In the genomic region with DNA sequence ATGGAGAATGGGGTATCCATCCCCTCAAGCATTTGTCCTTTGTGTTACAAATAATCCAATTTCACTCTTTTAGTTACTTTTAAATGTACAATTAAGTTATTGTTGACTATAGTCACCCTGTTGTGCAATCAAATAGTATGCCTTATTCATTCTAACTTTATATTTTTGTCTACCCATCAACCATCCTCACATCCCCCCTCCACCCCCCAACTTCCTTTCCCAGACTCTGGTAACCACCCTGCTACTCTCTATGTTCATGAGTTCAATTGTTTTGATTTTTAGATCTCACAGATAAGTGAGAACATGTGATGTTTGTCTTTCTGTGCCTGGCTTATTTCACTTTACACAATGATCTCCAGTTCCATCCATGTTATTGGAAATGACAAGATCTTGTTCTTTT, we compare ENCODE assay signal across 1 cellular context.
TF ChIP-seq lines count a peak whose summit lies in the region.

No MANE protein-coding gene starts in this region.

TF ChIP-seq in GM23338, 12 proteins besides CTCF, POLR2A, EP300 and RAD21:
- TF ChIP-seq, protein P1, sequence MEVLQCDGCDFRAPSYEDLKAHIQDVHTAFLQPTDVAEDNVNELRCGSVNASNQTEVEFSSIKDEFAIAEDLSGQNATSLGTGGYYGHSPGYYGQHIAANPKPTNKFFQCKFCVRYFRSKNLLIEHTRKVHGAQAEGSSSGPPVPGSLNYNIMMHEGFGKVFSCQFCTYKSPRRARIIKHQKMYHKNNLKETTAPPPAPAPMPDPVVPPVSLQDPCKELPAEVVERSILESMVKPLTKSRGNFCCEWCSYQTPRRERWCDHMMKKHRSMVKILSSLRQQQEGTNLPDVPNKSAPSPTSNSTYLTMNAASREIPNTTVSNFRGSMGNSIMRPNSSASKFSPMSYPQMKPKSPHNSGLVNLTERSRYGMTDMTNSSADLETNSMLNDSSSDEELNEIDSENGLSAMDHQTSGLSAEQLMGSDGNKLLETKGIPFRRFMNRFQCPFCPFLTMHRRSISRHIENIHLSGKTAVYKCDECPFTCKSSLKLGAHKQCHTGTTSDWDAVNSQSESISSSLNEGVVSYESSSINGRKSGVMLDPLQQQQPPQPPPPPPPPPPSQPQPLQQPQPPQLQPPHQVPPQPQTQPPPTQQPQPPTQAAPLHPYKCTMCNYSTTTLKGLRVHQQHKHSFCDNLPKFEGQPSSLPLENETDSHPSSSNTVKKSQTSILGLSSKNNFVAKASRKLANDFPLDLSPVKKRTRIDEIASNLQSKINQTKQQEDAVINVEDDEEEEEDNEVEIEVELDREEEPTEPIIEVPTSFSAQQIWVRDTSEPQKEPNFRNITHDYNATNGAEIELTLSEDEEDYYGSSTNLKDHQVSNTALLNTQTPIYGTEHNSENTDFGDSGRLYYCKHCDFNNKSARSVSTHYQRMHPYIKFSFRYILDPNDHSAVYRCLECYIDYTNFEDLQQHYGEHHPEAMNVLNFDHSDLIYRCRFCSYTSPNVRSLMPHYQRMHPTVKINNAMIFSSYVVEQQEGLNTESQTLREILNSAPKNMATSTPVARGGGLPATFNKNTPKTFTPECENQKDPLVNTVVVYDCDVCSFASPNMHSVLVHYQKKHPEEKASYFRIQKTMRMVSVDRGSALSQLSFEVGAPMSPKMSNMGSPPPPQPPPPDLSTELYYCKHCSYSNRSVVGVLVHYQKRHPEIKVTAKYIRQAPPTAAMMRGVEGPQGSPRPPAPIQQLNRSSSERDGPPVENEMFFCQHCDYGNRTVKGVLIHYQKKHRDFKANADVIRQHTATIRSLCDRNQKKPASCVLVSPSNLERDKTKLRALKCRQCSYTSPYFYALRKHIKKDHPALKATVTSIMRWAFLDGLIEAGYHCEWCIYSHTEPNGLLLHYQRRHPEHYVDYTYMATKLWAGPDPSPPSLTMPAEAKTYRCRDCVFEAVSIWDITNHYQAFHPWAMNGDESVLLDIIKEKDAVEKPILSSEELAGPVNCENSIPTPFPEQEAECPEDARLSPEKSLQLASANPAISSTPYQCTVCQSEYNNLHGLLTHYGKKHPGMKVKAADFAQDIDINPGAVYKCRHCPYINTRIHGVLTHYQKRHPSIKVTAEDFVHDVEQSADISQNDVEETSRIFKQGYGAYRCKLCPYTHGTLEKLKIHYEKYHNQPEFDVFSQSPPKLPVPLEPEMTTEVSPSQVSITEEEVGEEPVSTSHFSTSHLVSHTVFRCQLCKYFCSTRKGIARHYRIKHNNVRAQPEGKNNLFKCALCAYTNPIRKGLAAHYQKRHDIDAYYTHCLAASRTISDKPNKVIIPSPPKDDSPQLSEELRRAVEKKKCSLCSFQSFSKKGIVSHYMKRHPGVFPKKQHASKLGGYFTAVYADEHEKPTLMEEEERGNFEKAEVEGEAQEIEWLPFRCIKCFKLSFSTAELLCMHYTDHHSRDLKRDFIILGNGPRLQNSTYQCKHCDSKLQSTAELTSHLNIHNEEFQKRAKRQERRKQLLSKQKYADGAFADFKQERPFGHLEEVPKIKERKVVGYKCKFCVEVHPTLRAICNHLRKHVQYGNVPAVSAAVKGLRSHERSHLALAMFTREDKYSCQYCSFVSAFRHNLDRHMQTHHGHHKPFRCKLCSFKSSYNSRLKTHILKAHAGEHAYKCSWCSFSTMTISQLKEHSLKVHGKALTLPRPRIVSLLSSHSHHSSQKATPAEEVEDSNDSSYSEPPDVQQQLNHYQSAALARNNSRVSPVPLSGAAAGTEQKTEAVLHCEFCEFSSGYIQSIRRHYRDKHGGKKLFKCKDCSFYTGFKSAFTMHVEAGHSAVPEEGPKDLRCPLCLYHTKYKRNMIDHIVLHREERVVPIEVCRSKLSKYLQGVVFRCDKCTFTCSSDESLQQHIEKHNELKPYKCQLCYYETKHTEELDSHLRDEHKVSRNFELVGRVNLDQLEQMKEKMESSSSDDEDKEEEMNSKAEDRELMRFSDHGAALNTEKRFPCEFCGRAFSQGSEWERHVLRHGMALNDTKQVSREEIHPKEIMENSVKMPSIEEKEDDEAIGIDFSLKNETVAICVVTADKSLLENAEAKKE (CRISPR knock-in tag; IDR thresholded peaks at IDR 0.05): no peak
- no peak for TF ChIP-seq CREB1 (CRISPR knock-in tag; IDR thresholded peaks at IDR 0.05; ENCODE audit: low read depth)
- TF ChIP-seq STAT1 (IDR thresholded peaks at IDR 0.05; ENCODE audit: unreplicated experiment): no peak
- TF ChIP-seq, protein P2, sequence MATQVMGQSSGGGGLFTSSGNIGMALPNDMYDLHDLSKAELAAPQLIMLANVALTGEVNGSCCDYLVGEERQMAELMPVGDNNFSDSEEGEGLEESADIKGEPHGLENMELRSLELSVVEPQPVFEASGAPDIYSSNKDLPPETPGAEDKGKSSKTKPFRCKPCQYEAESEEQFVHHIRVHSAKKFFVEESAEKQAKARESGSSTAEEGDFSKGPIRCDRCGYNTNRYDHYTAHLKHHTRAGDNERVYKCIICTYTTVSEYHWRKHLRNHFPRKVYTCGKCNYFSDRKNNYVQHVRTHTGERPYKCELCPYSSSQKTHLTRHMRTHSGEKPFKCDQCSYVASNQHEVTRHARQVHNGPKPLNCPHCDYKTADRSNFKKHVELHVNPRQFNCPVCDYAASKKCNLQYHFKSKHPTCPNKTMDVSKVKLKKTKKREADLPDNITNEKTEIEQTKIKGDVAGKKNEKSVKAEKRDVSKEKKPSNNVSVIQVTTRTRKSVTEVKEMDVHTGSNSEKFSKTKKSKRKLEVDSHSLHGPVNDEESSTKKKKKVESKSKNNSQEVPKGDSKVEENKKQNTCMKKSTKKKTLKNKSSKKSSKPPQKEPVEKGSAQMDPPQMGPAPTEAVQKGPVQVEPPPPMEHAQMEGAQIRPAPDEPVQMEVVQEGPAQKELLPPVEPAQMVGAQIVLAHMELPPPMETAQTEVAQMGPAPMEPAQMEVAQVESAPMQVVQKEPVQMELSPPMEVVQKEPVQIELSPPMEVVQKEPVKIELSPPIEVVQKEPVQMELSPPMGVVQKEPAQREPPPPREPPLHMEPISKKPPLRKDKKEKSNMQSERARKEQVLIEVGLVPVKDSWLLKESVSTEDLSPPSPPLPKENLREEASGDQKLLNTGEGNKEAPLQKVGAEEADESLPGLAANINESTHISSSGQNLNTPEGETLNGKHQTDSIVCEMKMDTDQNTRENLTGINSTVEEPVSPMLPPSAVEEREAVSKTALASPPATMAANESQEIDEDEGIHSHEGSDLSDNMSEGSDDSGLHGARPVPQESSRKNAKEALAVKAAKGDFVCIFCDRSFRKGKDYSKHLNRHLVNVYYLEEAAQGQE (IDR thresholded peaks at IDR 0.05; ENCODE audit: unreplicated experiment): no peak
- TF ChIP-seq POLR2AphosphoS5 (IDR thresholded peaks at IDR 0.05; ENCODE audit: low read depth): no peak
- no peak for TF ChIP-seq EZH2 (IDR thresholded peaks at IDR 0.05; ENCODE audit: low read depth, unreplicated experiment)
- no peak for TF ChIP-seq EZH2phosphoT487 (IDR thresholded peaks at IDR 0.05; ENCODE audit: unreplicated experiment)
- TF ChIP-seq, protein P3, sequence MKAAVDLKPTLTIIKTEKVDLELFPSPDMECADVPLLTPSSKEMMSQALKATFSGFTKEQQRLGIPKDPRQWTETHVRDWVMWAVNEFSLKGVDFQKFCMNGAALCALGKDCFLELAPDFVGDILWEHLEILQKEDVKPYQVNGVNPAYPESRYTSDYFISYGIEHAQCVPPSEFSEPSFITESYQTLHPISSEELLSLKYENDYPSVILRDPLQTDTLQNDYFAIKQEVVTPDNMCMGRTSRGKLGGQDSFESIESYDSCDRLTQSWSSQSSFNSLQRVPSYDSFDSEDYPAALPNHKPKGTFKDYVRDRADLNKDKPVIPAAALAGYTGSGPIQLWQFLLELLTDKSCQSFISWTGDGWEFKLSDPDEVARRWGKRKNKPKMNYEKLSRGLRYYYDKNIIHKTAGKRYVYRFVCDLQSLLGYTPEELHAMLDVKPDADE (IDR thresholded peaks at IDR 0.05): no peak
- TF ChIP-seq ZNF331 (CRISPR knock-in tag; IDR thresholded peaks at IDR 0.05; ENCODE audit: low read depth): no peak
- TF ChIP-seq JUNB (IDR thresholded peaks at IDR 0.05; ENCODE audit: unreplicated experiment): no peak
- no peak for TF ChIP-seq ZNF114 (CRISPR knock-in tag; IDR thresholded peaks at IDR 0.05)
- TF ChIP-seq NANOG (IDR thresholded peaks at IDR 0.05; ENCODE audit: borderline replicate concordance): no peak
